ENCODE assay signal across 21 cellular contexts in the genomic region with DNA sequence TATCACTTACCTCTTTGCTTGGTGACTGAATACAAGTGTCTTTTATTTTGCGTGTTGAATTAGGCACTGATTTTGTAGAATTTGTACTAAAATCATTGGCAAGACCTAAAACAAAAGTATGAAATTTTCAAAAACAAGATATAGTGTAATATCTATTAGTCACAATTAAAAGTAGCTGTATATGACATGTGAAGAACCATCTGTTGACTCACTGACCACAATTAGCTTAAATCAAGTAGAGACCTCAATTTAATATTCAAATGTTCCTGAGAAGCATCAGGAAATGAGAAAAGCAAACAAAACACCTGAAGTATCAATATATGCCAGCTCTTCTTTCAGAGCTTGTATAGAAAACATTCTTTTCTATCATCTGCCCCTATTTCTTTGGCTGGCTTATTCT. TPM values are rescaled to one million over a fixed set of nuclear protein-coding genes. Genes with fewer than 3 reads are reported as not detected.
DNase-seq lines count a peak whose midpoint lies in the region; ATAC-seq, FAIRE-seq and TF ChIP-seq lines count a peak whose summit lies in the region.
"Had no signal": no experiment of that assay in that cellular context is flagged by ENCODE, and none has a peak within 500 bp of the region (broad histone marks: within the 10 kb centered on the region; RNA-seq: fewer than 3 reads in every experiment).

No MANE protein-coding gene starts in this region.

- H3K4me3 ChIP-seq in Loucy (ENCODE audit: low read length, poor library complexity, severe bottlenecking) (peak overlapping the region; percentile 39), lower lobe of right lung (no peak overlapping the region), gastroesophageal sphincter (no peak overlapping the region)

- H2AFZ ChIP-seq in Loucy (ENCODE audit: low read length): no peak overlapping the region

- H3K36me3 Mint-ChIP-seq in activated T-cell treated with anti-CD3 and anti-CD28 coated beads, Interleukin-2, amount 50 U/mL, for 24 hours (ENCODE audit: low read depth): peaks cover 85% of the 10 kb centered on the region
- H3K36me3 Mint-ChIP-seq in memory B cell: peaks cover 29% of the 10 kb centered on the region

- H3K79me2 ChIP-seq in Loucy (ENCODE audit: insufficient read depth, low read length): peaks cover 96% of the 10 kb centered on the region

- H3K4me2 ChIP-seq in Loucy (ENCODE audit: low read depth, low read length, poor library complexity, severe bottlenecking): peak overlapping the region; percentile 60

- H3K27me3 Mint-ChIP-seq in activated T-cell treated with anti-CD3 and anti-CD28 coated beads, Interleukin-2, amount 50 U/mL, for 24 hours: no peaks in the 10 kb centered on the region
- no peaks in the 10 kb centered on the region for H3K27me3 Mint-ChIP-seq in memory B cell
- H3K27me3 Mint-ChIP-seq: CD8-positive, alpha-beta memory T cell had no signal

- DNase-seq in activated T-cell treated with anti-CD3 and anti-CD28 coated beads, Interleukin-2, amount 50 U/mL, for 24 hours: no peak
- DNase-seq in activated T-cell treated with anti-CD3 and anti-CD28 coated beads for 4 hours (no peak), D721Med (ENCODE audit: insufficient read length, low spot score) (no peak), memory B cell (ENCODE audit: low spot score in 2 of 2) (no peak), lower lobe of right lung (no peak)
- DNase-seq: ACHN; BE2C; C1 segment of cervical spinal cord; CD4-positive, CD25-positive, alpha-beta regulatory T cell; CD8-positive, alpha-beta memory T cell; COR-L47; GDM1; GOT3; H7; HFFc6 had no signal

- H3K4me3 Mint-ChIP-seq in activated T-cell treated with anti-CD3 and anti-CD28 coated beads, Interleukin-2, amount 50 U/mL, for 24 hours: no peak overlapping the region
- H3K4me3 Mint-ChIP-seq in memory B cell: no peak overlapping the region
- H3K4me3 Mint-ChIP-seq: CD8-positive, alpha-beta memory T cell; HFFc6 had no signal

- peaks cover 61% of the 10 kb centered on the region for H3K4me1 Mint-ChIP-seq in activated T-cell treated with anti-CD3 and anti-CD28 coated beads, Interleukin-2, amount 50 U/mL, for 24 hours (ENCODE audit: low read depth)
- peaks cover 29% of the 10 kb centered on the region for H3K4me1 Mint-ChIP-seq in memory B cell

- H3K27ac ChIP-seq in lower lobe of right lung: no peak overlapping the region
- H3K27ac ChIP-seq in gastroesophageal sphincter: no peak overlapping the region
- H3K27ac ChIP-seq: HL-60 had no signal

- H3K9me3 ChIP-seq in Loucy (ENCODE audit: insufficient read depth, low read depth, low read length) (no peaks in the 10 kb centered on the region), lower lobe of right lung (no peaks in the 10 kb centered on the region), gastroesophageal sphincter (no peaks in the 10 kb centered on the region)
- H3K9me3 ChIP-seq: BE2C had no signal

- H3K36me3 ChIP-seq in Loucy (ENCODE audit: insufficient read depth, low read length): peaks cover 53% of the 10 kb centered on the region
- H3K36me3 ChIP-seq in lower lobe of right lung: peaks cover 77% of the 10 kb centered on the region
- peaks cover 2 to 69% of the 10 kb centered on the region in 2 donors for H3K36me3 ChIP-seq in gastroesophageal sphincter

- TF ChIP-seq EP300 in gastroesophageal sphincter (IDR thresholded peaks at IDR 0.05): no peak

- WGBS in gastroesophageal sphincter (ENCODE audit: low coverage in 1 of 2), 2 donors: 96 to 100% methylated on average over 1 of the region's 1 CpG

- H3K9me2 ChIP-seq in Loucy (replicated peaks; ENCODE audit: low read depth, low read length): no peaks in the 10 kb centered on the region

- no peaks in the 10 kb centered on the region for H3K9me3 Mint-ChIP-seq in activated T-cell treated with anti-CD3 and anti-CD28 coated beads, Interleukin-2, amount 50 U/mL, for 24 hours
- H3K9me3 Mint-ChIP-seq in memory B cell: no peaks in the 10 kb centered on the region
- H3K9me3 Mint-ChIP-seq: CD4-positive, CD25-positive, alpha-beta regulatory T cell; CD8-positive, alpha-beta memory T cell; HFFc6 had no signal

- H4K20me1 ChIP-seq in Loucy (ENCODE audit: insufficient read depth, low read length, poor library complexity, severe bottlenecking): peaks cover 88% of the 10 kb centered on the region

- H3F3A ChIP-seq in Loucy (ENCODE audit: low read depth): no peaks in the 10 kb centered on the region

- TF ChIP-seq POLR2A in gastroesophageal sphincter (IDR thresholded peaks at IDR 0.05): no peak

- H3K27ac Mint-ChIP-seq in activated T-cell treated with anti-CD3 and anti-CD28 coated beads, Interleukin-2, amount 50 U/mL, for 24 hours: peak overlapping the region; percentile 77
- peak overlapping the region; percentile 50 for H3K27ac Mint-ChIP-seq in memory B cell
- H3K27ac Mint-ChIP-seq: CD4-positive, CD25-positive, alpha-beta regulatory T cell; HFFc6 had no signal

- intact Hi-C loops in lower lobe of right lung (cut with DNase I): no loop called here

- H3K27me3 ChIP-seq in Loucy (ENCODE audit: insufficient read depth, low read length, poor library complexity, severe bottlenecking) (no peaks in the 10 kb centered on the region), lower lobe of right lung (ENCODE audit: low read depth) (no peaks in the 10 kb centered on the region), gastroesophageal sphincter (no peaks in the 10 kb centered on the region)
- H3K27me3 ChIP-seq: BE2C had no signal

- peaks cover 63% of the 10 kb centered on the region for H3K4me1 ChIP-seq in Loucy (ENCODE audit: insufficient read depth, low read length, poor library complexity, severe bottlenecking)
- peaks cover 28% of the 10 kb centered on the region for H3K4me1 ChIP-seq in lower lobe of right lung
- peaks cover 0 to 32% (median 0%) of the 10 kb centered on the region in 3 donors for H3K4me1 ChIP-seq in gastroesophageal sphincter
- H3K4me1 ChIP-seq: BE2C had no signal

- TF ChIP-seq CTCF in D721Med (IDR thresholded peaks at IDR 0.05; ENCODE audit: insufficient read depth, missing control alignments) (no peak), Loucy (conservative IDR thresholded peaks at IDR 0.05; ENCODE audit: low read length) (no peak), lower lobe of right lung (IDR thresholded peaks at IDR 0.05) (no peak), gastroesophageal sphincter (IDR thresholded peaks at IDR 0.05) (no peak)

- no peak overlapping the region for H3K9ac ChIP-seq in Loucy (ENCODE audit: low read depth, low read length, poor library complexity, severe bottlenecking)

- peak; percentile 35 for FAIRE-seq in D721Med (lab: Jason Lieb, UNC)
- FAIRE-seq: A204.1 had no signal

- ATAC-seq in memory B cell (ENCODE audit: low read depth) (no peak), lower lobe of right lung (no peak), gastroesophageal sphincter (no peak)
- ATAC-seq: HCT116 had no signal

RNA-seq across cellular contexts. Expression of a gene that starts 5.5 kb away (rescaled TPM):
- 27.4 TPM for total RNA-seq in lower lobe of right lung
- total RNA-seq in gastroesophageal sphincter: 10 to 100 TPM; 12.4 to 48.4 (median 20.2) TPM

RNA-seq across cellular contexts. Expression of a gene that starts 18.7 kb away (rescaled TPM):
- total RNA-seq in lower lobe of right lung: 3.4 TPM
- 1 to 10 TPM in 1 of 4 donors, under 1 TPM in 2, not detected in 1; 0.54 to 2.2 (median 0.77) TPM for total RNA-seq in gastroesophageal sphincter
- total RNA-seq: H7, HFFc6, HT1080 had no signal
